ENCODE assay signal across 17 cellular contexts in the genomic region with DNA sequence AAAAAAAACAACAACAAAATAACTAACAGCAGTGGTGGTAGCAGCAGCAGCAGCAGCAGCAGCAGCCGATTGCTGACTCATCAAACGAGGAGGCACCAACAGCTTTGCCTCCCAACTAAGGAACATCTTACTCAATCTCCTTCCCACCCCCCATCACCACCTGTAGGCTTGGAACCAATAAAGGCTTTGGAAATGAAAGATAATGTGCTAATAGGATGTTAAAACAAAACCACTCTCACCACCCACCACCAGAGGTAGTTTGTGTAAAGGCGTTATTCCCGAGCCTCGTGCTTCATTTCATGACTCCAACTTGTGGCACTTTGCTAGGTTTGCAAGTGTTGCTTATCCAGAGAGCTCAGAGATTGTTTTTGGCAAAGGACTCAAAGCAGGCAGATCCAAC.
DNase-seq lines count a peak whose midpoint lies in the region; ATAC-seq, FAIRE-seq and TF ChIP-seq lines count a peak whose summit lies in the region.
"Had no signal": no experiment of that assay in that cellular context is flagged by ENCODE, and none has a peak within 500 bp of the region (broad histone marks: within the 10 kb centered on the region; RNA-seq: fewer than 3 reads in every experiment).

No MANE protein-coding gene starts in this region.

- TF ChIP-seq EP300 in A549 (IDR thresholded peaks at IDR 0.05): no peak
- no peak for TF ChIP-seq EP300 in gastroesophageal sphincter (IDR thresholded peaks at IDR 0.05)

- ATAC-seq in A549 (no peak), T-helper 17 cell (no peak), gastroesophageal sphincter (no peak)

- peaks cover 5% of the 10 kb centered on the region; the same call in 2 of the 3 replicates for H3K9me3 ChIP-seq in A549
- no peaks in the 10 kb centered on the region for H3K9me3 ChIP-seq in T-helper 17 cell (ENCODE audit: control insufficient read depth, low read length, poor library complexity, severe bottlenecking)
- no peaks in the 10 kb centered on the region for H3K9me3 ChIP-seq in gastroesophageal sphincter
- H3K9me3 ChIP-seq: esophagus squamous epithelium, ovary, SJCRH30, upper lobe of left lung had no signal

- no peak for DNase-seq in A549 (ENCODE audit: low read depth in 1 of 2, low spot score in 1 of 2)
- DNase-seq in H7: peak; percentile 24
- DNase-seq in RPMI8226: peak; percentile 65
- peak in 29 of 42 donors; percentile 16 to 71 (median 37) for DNase-seq in head of caudate nucleus
- no peak for DNase-seq in T-helper 17 cell
- no peak for DNase-seq in activated naive CD4-positive, alpha-beta T cell treated with anti-CD3 and anti-CD28 coated beads for 36 hours
- DNase-seq in NOMO-1 treated with dmso at 0.1 percent for 144 hours (lab: John Stamatoyannopoulos, UW; ENCODE audit: unreplicated experiment): no peak
- DNase-seq: DMS79, esophagus squamous epithelium, NCI-H1417 treated with DMSO at 0.1 percent for 48 hours, NCI-H510A, ovary, SJCRH30 had no signal

- FAIRE-seq in A549 (lab: Jason Lieb, UNC): no peak

- H3K4me1 Mint-ChIP-seq in T-helper 17 cell: peaks cover 2% of the 10 kb centered on the region
- H3K4me1 Mint-ChIP-seq in activated naive CD4-positive, alpha-beta T cell treated with anti-CD3 and anti-CD28 coated beads for 36 hours (ENCODE audit: low read depth): no peaks in the 10 kb centered on the region

- no peaks in the 10 kb centered on the region for H3K27me3 Mint-ChIP-seq in T-helper 17 cell
- H3K27me3 Mint-ChIP-seq in activated naive CD4-positive, alpha-beta T cell treated with anti-CD3 and anti-CD28 coated beads for 36 hours (ENCODE audit: low read depth): no peaks in the 10 kb centered on the region
- H3K27me3 Mint-ChIP-seq: activated naive CD4-positive, alpha-beta T cell treated with anti-CD3 and anti-CD28 coated beads, Interleukin-2, amount 50 U/mL, for 24 hours had no signal

- H3K27me3 ChIP-seq in H7 (ENCODE audit: control insufficient read depth, insufficient read depth, low read length): no peaks in the 10 kb centered on the region
- no peaks in the 10 kb centered on the region for H3K27me3 ChIP-seq in gastroesophageal sphincter
- H3K27me3 ChIP-seq: esophagus squamous epithelium, ovary, SJCRH30, upper lobe of left lung had no signal

- H3K4me3 Mint-ChIP-seq in T-helper 17 cell: no peak overlapping the region
- no peak overlapping the region for H3K4me3 Mint-ChIP-seq in activated naive CD4-positive, alpha-beta T cell treated with anti-CD3 and anti-CD28 coated beads for 36 hours
- H3K4me3 Mint-ChIP-seq: activated naive CD4-positive, alpha-beta T cell treated with anti-CD3 and anti-CD28 coated beads, Interleukin-2, amount 50 U/mL, for 24 hours had no signal

- intact Hi-C loops in head of caudate nucleus (cut with DNase I): no loop called here
- intact Hi-C loops in activated naive CD4-positive, alpha-beta T cell treated with anti-CD3 and anti-CD28 coated beads for 36 hours (cut with micrococcal nuclease): no loop called here

- no peaks in the 10 kb centered on the region for H3K36me3 ChIP-seq in H7 (replicated peaks; ENCODE audit: control insufficient read depth, insufficient read depth, low read length)
- no peaks in the 10 kb centered on the region for H3K36me3 ChIP-seq in gastroesophageal sphincter
- H3K36me3 ChIP-seq: esophagus squamous epithelium, ovary, SJCRH30, upper lobe of left lung had no signal

- POLR2A ChIA-PET in A549 (lab: Yijun Ruan, JAX): no interaction called here

- no peak for TF ChIP-seq CTCF in A549 (IDR thresholded peaks at IDR 0.05)
- no peak for TF ChIP-seq CTCF in gastroesophageal sphincter (IDR thresholded peaks at IDR 0.05)

- H3K27ac ChIP-seq in A549: no peak overlapping the region
- H3K27ac ChIP-seq in gastroesophageal sphincter: no peak overlapping the region
- H3K27ac ChIP-seq: esophagus squamous epithelium, ovary, SJCRH30, upper lobe of left lung, VCaP had no signal

- no peak for TF ChIP-seq POLR2A in A549 (IDR thresholded peaks at IDR 0.05; ENCODE audit: low read length)
- TF ChIP-seq POLR2A in gastroesophageal sphincter (IDR thresholded peaks at IDR 0.05): no peak

- TF ChIP-seq RAD21 in A549 (conservative IDR thresholded peaks at IDR 0.05 in 1 of 2, IDR thresholded peaks at IDR 0.05 in 1 of 2): no peak

- CTCF ChIA-PET in A549 (lab: Yijun Ruan, JAX): interaction anchor here (0.6 kb wide), 1 partner anchor 319 kb away, joined by 3 read pairs; no protein-coding TSS in a partner anchor
- CTCF ChIA-PET in activated naive CD4-positive, alpha-beta T cell treated with anti-CD3 and anti-CD28 coated beads for 36 hours (lab: Charles Lee): interaction anchor here (0.7 kb wide), 1 partner anchor 266 kb away, joined by 3 read pairs; no protein-coding TSS in a partner anchor

- H3K9me3 Mint-ChIP-seq in activated naive CD4-positive, alpha-beta T cell treated with anti-CD3 and anti-CD28 coated beads for 36 hours: peaks cover 16% of the 10 kb centered on the region

- no peak overlapping the region for H3K4me2 ChIP-seq in A549

- WGBS in A549 (ENCODE audit: missing lambda C conversion rate): 85% methylated on average over 5 of the region's 5 CpGs
- 45 to 48% methylated on average over 2 to 3 of the region's 5 CpGs for WGBS in gastroesophageal sphincter (ENCODE audit: low coverage in 1 of 2), 2 donors

- H3K36me3 Mint-ChIP-seq in T-helper 17 cell (ENCODE audit: low read depth): peaks cover 2% of the 10 kb centered on the region
- peaks cover 3% of the 10 kb centered on the region for H3K36me3 Mint-ChIP-seq in activated naive CD4-positive, alpha-beta T cell treated with anti-CD3 and anti-CD28 coated beads for 36 hours (ENCODE audit: low read depth)

- H3K4me3 ChIP-seq in A549 (no peak overlapping the region), H7 (ENCODE audit: insufficient read depth, low read depth, low read length) (no peak overlapping the region), gastroesophageal sphincter (no peak overlapping the region)
- H3K4me3 ChIP-seq: esophagus squamous epithelium, ovary, SJCRH30, upper lobe of left lung had no signal

- no peak overlapping the region for H3K27ac Mint-ChIP-seq in T-helper 17 cell
- H3K27ac Mint-ChIP-seq in activated naive CD4-positive, alpha-beta T cell treated with anti-CD3 and anti-CD28 coated beads for 36 hours: no peak overlapping the region
- H3K27ac Mint-ChIP-seq: activated naive CD4-positive, alpha-beta T cell treated with anti-CD3 and anti-CD28 coated beads, Interleukin-2, amount 50 U/mL, for 24 hours had no signal

- H3K4me1 ChIP-seq in A549 (peaks cover 3% of the 10 kb centered on the region; the same call in 2 of the 3 replicates), gastroesophageal sphincter (peaks cover 0 to 2% (median 0%) of the 10 kb centered on the region in 3 donors)
- H3K4me1 ChIP-seq: SJCRH30, upper lobe of left lung had no signal

TF ChIP-seq in A549, 52 proteins besides CTCF, POLR2A, EP300 and RAD21:
- TF ChIP-seq MAFK (IDR thresholded peaks at IDR 0.05; ENCODE audit: partially characterized antibody) (peak; percentile 76), RNF2 (IDR thresholded peaks at IDR 0.05; ENCODE audit: borderline replicate concordance, low read depth) (no peak), HOXB5 (CRISPR knock-in tag; IDR thresholded peaks at IDR 0.05) (no peak), HDAC2 (IDR thresholded peaks at IDR 0.05) (no peak), RCOR1 (IDR thresholded peaks at IDR 0.05; ENCODE audit: low read depth, low read length) (no peak), KDM5A (IDR thresholded peaks at IDR 0.05) (no peak), GATA3 (IDR thresholded peaks at IDR 0.05; ENCODE audit: borderline replicate concordance) (no peak), HES2 (IDR thresholded peaks at IDR 0.05) (no peak)
TF ChIP-seq in A549: peak in this region for 1.

Comparison
In these comparisons a context has a peak if more than half of its experiments do, and no peak if none do; other contexts are left out.
1. DNase-seq: peak in H7 (single experiment), RPMI8226 (single experiment) and head of caudate nucleus (29 of 42); none in A549 (0 of 2), T-helper 17 cell (0 of 3), activated naive CD4-positive, alpha-beta T cell treated with anti-CD3 and anti-CD28 coated beads for 36 hours (single experiment) and NOMO-1 treated with dmso at 0.1 percent for 144 hours (single experiment).